ENCODE assay signal across 1 cellular context in the genomic region with DNA sequence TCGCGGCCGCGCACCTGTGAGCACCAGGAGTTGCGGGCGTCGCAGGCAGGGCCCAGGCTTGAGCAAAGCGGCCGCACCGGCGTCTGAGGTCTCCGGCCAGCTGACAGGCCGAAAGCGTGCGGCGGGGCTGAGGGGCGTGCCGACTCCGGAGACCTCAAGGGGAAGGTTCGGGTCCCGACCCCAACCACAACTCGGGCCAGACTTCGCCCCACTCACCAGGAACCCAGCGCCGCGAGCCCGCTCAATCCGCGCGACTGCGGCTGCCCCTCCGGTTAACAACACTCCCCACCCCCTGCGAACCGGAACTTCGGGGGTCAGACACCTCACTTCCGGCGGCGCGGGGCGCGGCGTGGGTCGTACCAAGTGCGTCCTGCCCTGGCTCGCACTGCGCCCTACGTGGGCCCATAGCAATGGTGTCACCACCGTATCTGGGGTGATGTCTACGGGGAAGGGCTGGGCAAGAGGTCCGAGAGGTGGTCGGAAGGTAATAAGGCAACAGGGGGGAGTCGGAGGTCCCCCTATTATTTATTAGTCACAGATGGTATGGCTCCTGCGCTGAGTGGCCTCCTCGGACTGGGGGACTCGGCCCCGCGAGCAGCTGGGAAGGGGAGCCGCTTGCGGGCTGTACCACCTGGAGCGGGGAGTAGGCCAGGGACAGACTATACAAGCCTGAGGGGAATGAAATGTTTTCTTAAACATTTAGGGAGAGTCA.
TF ChIP-seq lines count a peak whose summit lies in the region.

A gene (minus strand): TSS at position 280 of the 712 bp plus-strand sequence. CDS start 918 bp downstream, outside the sequence.

TF ChIP-seq in H1, 55 proteins besides CTCF, POLR2A, EP300 and RAD21 (continued from another document):
- TF ChIP-seq JUND (IDR thresholded peaks at IDR 0.05; ENCODE audit: low read length) (peak; percentile 93), GABPA (IDR thresholded peaks at IDR 0.05; ENCODE audit: borderline replicate concordance, insufficient read depth, low read length) (peak; percentile 92), TCF12 (IDR thresholded peaks at IDR 0.05; ENCODE audit: low read depth, low read length) (0 out of 2 replicates have a peak, but pooled peaks have one; percentile 1), BRCA1 (IDR thresholded peaks at IDR 0.05; ENCODE audit: low read depth, low read length) (peak; percentile 29; the same call in 1 of the 2 replicates), KDM1A (IDR thresholded peaks at IDR 0.05; ENCODE audit: borderline replicate concordance, low read length) (no peak), YY1 (IDR thresholded peaks at IDR 0.05; ENCODE audit: low read depth, low read length) (no peak), RBBP5 (IDR thresholded peaks at IDR 0.05; ENCODE audit: borderline replicate concordance, low read depth, low read length) (peak; percentile 71), POLR2AphosphoS5 (IDR thresholded peaks at IDR 0.05; ENCODE audit: low read depth, low read length) (peak; percentile 81), POU5F1 (IDR thresholded peaks at IDR 0.05; ENCODE audit: low read depth, low read length) (no peak), HDAC6 (IDR thresholded peaks at IDR 0.05; ENCODE audit: low read depth, low read length) (no peak), BACH1 (IDR thresholded peaks at IDR 0.05; ENCODE audit: low read length) (no peak), HDAC2 (IDR thresholded peaks at IDR 0.05; ENCODE audit: borderline replicate concordance in 1 of 2, low read depth in 2 of 2, low read length in 2 of 2) (peak in 1 of 2 experiments; percentile 92; a peak in 1 of 4 replicates), TAF1 (IDR thresholded peaks at IDR 0.05; ENCODE audit: low read depth, low read length) (peak; percentile 66), SIN3A (conservative IDR thresholded peaks at IDR 0.05 in 1 of 2, IDR thresholded peaks at IDR 0.05 in 1 of 2; ENCODE audit: low read depth in 1 of 2, low read length in 2 of 2) (peak; percentile 89 to 91; a peak in 3 of 4 replicates), SAP30 (IDR thresholded peaks at IDR 0.05; ENCODE audit: insufficient read depth, insufficient replicate concordance, low read length) (peak; percentile 18), CREB1 (IDR thresholded peaks at IDR 0.05) (peak; percentile 79; the same call in 1 of the 2 replicates), CHD2 (IDR thresholded peaks at IDR 0.05; ENCODE audit: low read length) (0 out of 2 replicates have a peak, but pooled peaks have one; percentile 44), EGR1 (IDR thresholded peaks at IDR 0.05; ENCODE audit: borderline replicate concordance, low read depth, low read length) (no peak), KDM4A (IDR thresholded peaks at IDR 0.05; ENCODE audit: low read depth, low read length, severe bottlenecking) (peak; percentile 72)
- TF ChIP-seq, protein P1, sequence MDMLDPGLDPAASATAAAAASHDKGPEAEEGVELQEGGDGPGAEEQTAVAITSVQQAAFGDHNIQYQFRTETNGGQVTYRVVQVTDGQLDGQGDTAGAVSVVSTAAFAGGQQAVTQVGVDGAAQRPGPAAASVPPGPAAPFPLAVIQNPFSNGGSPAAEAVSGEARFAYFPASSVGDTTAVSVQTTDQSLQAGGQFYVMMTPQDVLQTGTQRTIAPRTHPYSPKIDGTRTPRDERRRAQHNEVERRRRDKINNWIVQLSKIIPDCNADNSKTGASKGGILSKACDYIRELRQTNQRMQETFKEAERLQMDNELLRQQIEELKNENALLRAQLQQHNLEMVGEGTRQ (IDR thresholded peaks at IDR 0.05; ENCODE audit: low read length) = no peak
- TF ChIP-seq, protein P2, sequence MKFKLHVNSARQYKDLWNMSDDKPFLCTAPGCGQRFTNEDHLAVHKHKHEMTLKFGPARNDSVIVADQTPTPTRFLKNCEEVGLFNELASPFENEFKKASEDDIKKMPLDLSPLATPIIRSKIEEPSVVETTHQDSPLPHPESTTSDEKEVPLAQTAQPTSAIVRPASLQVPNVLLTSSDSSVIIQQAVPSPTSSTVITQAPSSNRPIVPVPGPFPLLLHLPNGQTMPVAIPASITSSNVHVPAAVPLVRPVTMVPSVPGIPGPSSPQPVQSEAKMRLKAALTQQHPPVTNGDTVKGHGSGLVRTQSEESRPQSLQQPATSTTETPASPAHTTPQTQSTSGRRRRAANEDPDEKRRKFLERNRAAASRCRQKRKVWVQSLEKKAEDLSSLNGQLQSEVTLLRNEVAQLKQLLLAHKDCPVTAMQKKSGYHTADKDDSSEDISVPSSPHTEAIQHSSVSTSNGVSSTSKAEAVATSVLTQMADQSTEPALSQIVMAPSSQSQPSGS (IDR thresholded peaks at IDR 0.05; ENCODE audit: low read length) = 0 out of 2 replicates have a peak, but pooled peaks have one; percentile 27
- TF ChIP-seq, protein P3, sequence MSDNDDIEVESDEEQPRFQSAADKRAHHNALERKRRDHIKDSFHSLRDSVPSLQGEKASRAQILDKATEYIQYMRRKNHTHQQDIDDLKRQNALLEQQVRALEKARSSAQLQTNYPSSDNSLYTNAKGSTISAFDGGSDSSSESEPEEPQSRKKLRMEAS (IDR thresholded peaks at IDR 0.05) = peak; percentile 27; the same call in 1 of the 2 replicates
